23 cellular contexts compared by ENCODE assay signal in the genomic region with DNA sequence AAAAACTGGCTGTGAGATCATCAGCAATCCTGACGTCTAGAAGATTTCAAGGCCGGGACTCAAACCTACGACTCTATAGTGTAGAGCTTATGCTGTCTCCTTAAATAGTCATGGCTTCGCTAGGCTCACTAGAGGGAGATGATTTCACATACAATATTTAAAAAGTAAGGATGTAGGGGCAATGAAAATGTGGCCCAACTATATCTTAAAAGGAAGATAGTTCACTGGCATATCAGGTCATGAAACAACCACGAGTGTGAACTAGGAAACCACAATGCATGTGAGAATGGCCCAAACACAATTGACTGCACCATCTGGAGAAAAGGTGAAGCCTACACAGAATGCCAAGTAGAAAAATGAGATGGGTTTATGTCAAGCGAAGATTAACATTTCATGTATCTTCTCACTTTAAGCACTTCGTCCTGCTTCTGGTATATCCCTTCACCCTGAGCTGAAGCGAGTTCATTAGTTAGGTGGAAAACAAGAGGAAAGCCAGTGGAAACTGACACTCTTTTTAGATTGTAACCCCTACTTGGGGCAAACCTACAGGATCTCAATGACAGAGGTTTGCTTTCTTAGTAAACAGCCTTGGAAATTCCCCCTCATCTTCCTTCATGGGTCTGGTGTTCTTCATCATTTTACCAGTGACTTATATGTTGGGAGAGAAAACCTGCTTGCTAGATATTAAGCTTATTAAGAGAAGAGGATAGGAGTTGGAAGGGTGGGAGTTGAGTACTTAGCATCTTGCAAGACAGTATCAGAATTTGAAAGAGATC. TPM values are rescaled to one million over a fixed set of nuclear protein-coding genes. Genes with fewer than 3 reads are reported as not detected.
DNase-seq lines count a peak whose midpoint lies in the region; ATAC-seq and TF ChIP-seq lines count a peak whose summit lies in the region.
"Had no signal": no experiment of that assay in that cellular context is flagged by ENCODE, and none has a peak within 500 bp of the region (broad histone marks: within the 10 kb centered on the region; RNA-seq: fewer than 3 reads in every experiment).

No MANE protein-coding gene starts in this region.

- no peaks in the 10 kb centered on the region for H3K79me1 ChIP-seq in IMR-90 (ENCODE audit: low read depth in 1 of 2, low read length in 2 of 2)

- no peaks in the 10 kb centered on the region for H3K36me3 ChIP-seq in CD8-positive, alpha-beta memory T cell (ENCODE audit: insufficient read depth, low read length)
- no peaks in the 10 kb centered on the region for H3K36me3 ChIP-seq in IMR-90 (ENCODE audit: control insufficient read depth, insufficient read depth, low read length)
- H3K36me3 ChIP-seq: Peyer's patch, thoracic aorta had no signal

- H3K18ac ChIP-seq in IMR-90 (ENCODE audit: low read depth, low read length), result no peak overlapping the region

- H3K36me3 Mint-ChIP-seq in CD8-positive, alpha-beta memory T cell, result peaks cover 0 to 2% (median 0%) of the 10 kb centered on the region in 3 donors
- peaks cover 10% of the 10 kb centered on the region for H3K36me3 Mint-ChIP-seq in activated CD8-positive, alpha-beta T cell treated with anti-CD3 and anti-CD28 coated beads, Interleukin-2, amount 10 ng/mL, durations not matched to agents 7 days and 5 days (ENCODE audit: low read depth)
- no peaks in the 10 kb centered on the region for H3K36me3 Mint-ChIP-seq in mesothelial cell of epicardium

- H2AK9ac ChIP-seq in IMR-90 (replicated peaks; ENCODE audit: low read depth, low read length, poor library complexity), result no peak overlapping the region

- H2AK5ac ChIP-seq in IMR-90 (ENCODE audit: low read depth, low read length), result no peak overlapping the region

- TF ChIP-seq RAD21 in IMR-90 (IDR thresholded peaks at IDR 0.05; ENCODE audit: low read length), result no peak

- H2BK5ac ChIP-seq in IMR-90 (ENCODE audit: low read depth, low read length, poor library complexity, severe bottlenecking), result no peak overlapping the region

- H3K14ac ChIP-seq in IMR-90 (replicated peaks; ENCODE audit: low read depth, low read length), result no peak overlapping the region

- peaks cover 94% of the 10 kb centered on the region for H3K4me1 ChIP-seq in CD8-positive, alpha-beta memory T cell (ENCODE audit: insufficient read depth, low read length)
- peaks cover 18% of the 10 kb centered on the region for H3K4me1 ChIP-seq in IMR-90 (ENCODE audit: control insufficient read depth, insufficient read depth, low read length)

- peak overlapping the region; percentile 18 for H2BK120ac ChIP-seq in IMR-90 (ENCODE audit: low read depth, low read length)

- no peaks in the 10 kb centered on the region for H3K27me3 ChIP-seq in CD8-positive, alpha-beta memory T cell (ENCODE audit: insufficient read depth, low read length, poor library complexity, severe bottlenecking)
- no peaks in the 10 kb centered on the region for H3K27me3 ChIP-seq in IMR-90 (ENCODE audit: control insufficient read depth, insufficient read depth, low read length)
- H3K27me3 ChIP-seq: Peyer's patch had no signal

- no peak overlapping the region for H3K4me2 ChIP-seq in IMR-90 (ENCODE audit: low read depth, low read length)

- no peak overlapping the region for H3K9ac ChIP-seq in IMR-90 (ENCODE audit: low read depth, low read length)

- no peak overlapping the region for H2AFZ ChIP-seq in IMR-90 (replicated peaks; ENCODE audit: low read length, poor library complexity)

- intact Hi-C loops in IMR-90 (cut with micrococcal nuclease), result no loop called here

- no peak overlapping the region for H3K27ac ChIP-seq in CD8-positive, alpha-beta memory T cell (ENCODE audit: low read depth, low read length)
- no peak overlapping the region for H3K27ac ChIP-seq in IMR-90 (ENCODE audit: insufficient read depth, low read length)
- H3K27ac ChIP-seq: coronary artery, Peyer's patch, thoracic aorta had no signal

- no peak for TF ChIP-seq CTCF in IMR-90 (conservative IDR thresholded peaks at IDR 0.05; ENCODE audit: low read depth, low read length)
- TF ChIP-seq CTCF in mesothelial cell of epicardium (IDR thresholded peaks at IDR 0.05; ENCODE audit: unreplicated experiment), result no peak

- BruUV-seq in IMR-90 (replicated peaks; lab: Mats Ljungman, UMichigan), result no TSS peak

- no peaks in the 10 kb centered on the region for H4K20me1 ChIP-seq in IMR-90 (ENCODE audit: insufficient read depth, low read length)

- H3K9me1 ChIP-seq in IMR-90 (ENCODE audit: insufficient read depth, low read length), result no peaks in the 10 kb centered on the region

- in situ Hi-C loops in IMR-90 (cut with MboI; ENCODE audit: low sequenced_read_pairs), result no loop called here

- peak in 2 of 5 donors; percentile 3 to 28 for DNase-seq in CD8-positive, alpha-beta memory T cell
- DNase-seq in IMR-90 (no peak), mesothelial cell of epicardium (ENCODE audit: low spot score in 2 of 2, unreplicated experiment in 2 of 2) (no peak), NCI-H1105 treated with DMSO at 0.1 percent for 48 hours (lab: John Stamatoyannopoulos, UW) (no peak), NCI-H146 treated with DMSO at 0.1 percent for 48 hours (lab: John Stamatoyannopoulos, UW; ENCODE audit: unreplicated experiment) (no peak)
- DNase-seq in activated CD8-positive, alpha-beta T cell treated with anti-CD3 and anti-CD28 coated beads, Interleukin-2, amount 10 ng/mL, durations not matched to agents 7 days and 5 days, result no peak
- DNase-seq: activated effector memory CD4-positive, alpha-beta T cell treated with anti-CD3 and anti-CD28 coated beads, Interleukin-2, amount 50 U/mL, for 16 hours; hippocampal formation; NCI-H1417 treated with DMSO at 0.1 percent for 48 hours; Peyer's patch; stimulated activated CD4-positive, alpha-beta T cell treated with anti-CD3 and anti-CD28 coated beads, Interleukin-4, amount 100 ng/mL, for 4 hours had no signal

- no peak overlapping the region for H3K4me3 ChIP-seq in CD8-positive, alpha-beta memory T cell (ENCODE audit: low read length)
- H3K4me3 ChIP-seq in IMR-90 (ENCODE audit: insufficient read depth, low read depth, low read length), result no peak overlapping the region
- H3K4me3 ChIP-seq: coronary artery, Peyer's patch, thoracic aorta had no signal

- POLR2A ChIA-PET in CD8-positive, alpha-beta memory T cell (lab: Charles Lee), result interaction anchor here (0.5 to 1.4 kb wide), 3 partner anchors 23 to 49 kb away, joined by 3 to 10 read pairs (median 3); no protein-coding TSS in a partner anchor
- POLR2A ChIA-PET in IMR-90 (lab: Charles Lee; ENCODE audit: unreplicated experiment), result no interaction called here
- POLR2A ChIA-PET in activated CD8-positive, alpha-beta T cell treated with anti-CD3 and anti-CD28 coated beads, Interleukin-2, amount 10 ng/mL, durations not matched to agents 7 days and 5 days (lab: Charles Lee), result interaction anchor here (1.0 to 1.2 kb wide), 3 partner anchors 49 to 64 kb away, joined by 3 to 4 read pairs (median 3); no protein-coding TSS in a partner anchor

- CTCF ChIA-PET in CD8-positive, alpha-beta memory T cell (lab: Charles Lee), result interaction anchor here (0.6 to 2.0 kb wide), 3 partner anchors 30 to 77 kb away, joined by 3 to 8 read pairs (median 4); no protein-coding TSS in a partner anchor
- CTCF ChIA-PET in IMR-90 (lab: Yijun Ruan, JAX), result no interaction called here
- CTCF ChIA-PET in activated CD8-positive, alpha-beta T cell treated with anti-CD3 and anti-CD28 coated beads, Interleukin-2, amount 10 ng/mL, durations not matched to agents 7 days and 5 days (lab: Charles Lee), result interaction anchor here (1.1 to 1.3 kb wide), 3 partner anchors 65 to 461 kb away, joined by 3 to 5 read pairs (median 5); no protein-coding TSS in a partner anchor

- H4K8ac ChIP-seq in IMR-90 (ENCODE audit: low read depth in 2 of 2, low read length in 2 of 2), result no peak overlapping the region

- H3K4ac ChIP-seq in IMR-90 (ENCODE audit: low read depth, low read length), result no peak overlapping the region

- TF ChIP-seq POLR2A in IMR-90 (IDR thresholded peaks at IDR 0.05; ENCODE audit: low read depth, low read length), result no peak

- H2BK20ac ChIP-seq in IMR-90 (ENCODE audit: low read depth, low read length), result 0 out of 2 replicates have a peak overlapping the region, but pooled peaks have one; percentile 37

- WGBS in IMR-90 (ENCODE audit: extremely low coverage in 2 of 2, insufficient read length in 1 of 2), 2 experiments, result 55% methylated on average over 2 of the region's 8 CpGs; no CpG with 5 or more reads in 1 of the 2 experiments

- no peak overlapping the region for H3K56ac ChIP-seq in IMR-90 (ENCODE audit: extremely low read depth, insufficient read depth, low read length)

- no peak overlapping the region for H3K23ac ChIP-seq in IMR-90 (ENCODE audit: low read depth, low read length)

- no peaks in the 10 kb centered on the region for H3K9me3 Mint-ChIP-seq in CD8-positive, alpha-beta memory T cell
- no peaks in the 10 kb centered on the region for H3K9me3 Mint-ChIP-seq in activated CD8-positive, alpha-beta T cell treated with anti-CD3 and anti-CD28 coated beads, Interleukin-2, amount 10 ng/mL, durations not matched to agents 7 days and 5 days (ENCODE audit: insufficient read depth)
- peaks cover 30% of the 10 kb centered on the region for H3K9me3 Mint-ChIP-seq in mesothelial cell of epicardium

- H3K4me3 Mint-ChIP-seq in CD8-positive, alpha-beta memory T cell, result peak overlapping the region in 5 of 7 donors; percentile 3 to 48 (median 23)
- H3K4me3 Mint-ChIP-seq in activated CD8-positive, alpha-beta T cell treated with anti-CD3 and anti-CD28 coated beads, Interleukin-2, amount 10 ng/mL, durations not matched to agents 7 days and 5 days, result no peak overlapping the region
- H3K4me3 Mint-ChIP-seq in mesothelial cell of epicardium, result no peak overlapping the region

- dilution Hi-C loops in IMR-90 (cut with HindIII; ENCODE audit: low sequenced_read_pairs, unreplicated experiment), result no loop called here

- no peak overlapping the region for H4K91ac ChIP-seq in IMR-90 (ENCODE audit: insufficient read depth, low read depth, low read length)

- ATAC-seq in IMR-90 (ENCODE audit: low read depth) (no peak), GM21825 (IDR thresholded peaks at IDR 0.05; ENCODE audit: unreplicated experiment) (no peak), GM21367 (IDR thresholded peaks at IDR 0.05; ENCODE audit: unreplicated experiment) (no peak)
- peak; percentile 52 for ATAC-seq in activated CD8-positive, alpha-beta T cell treated with anti-CD3 and anti-CD28 coated beads, Interleukin-2, amount 10 ng/mL, durations not matched to agents 7 days and 5 days
- ATAC-seq: HCT116, SK-N-SH treated with all-trans-retinoic acid at 6 μM for 48 hours had no signal

- H2BK15ac ChIP-seq in IMR-90 (ENCODE audit: low read depth, low read length), result peak overlapping the region; percentile 61; the same call in 1 of the 3 replicates

- H4K5ac ChIP-seq in IMR-90 (ENCODE audit: low read depth, low read length), result no peak overlapping the region

- H3K27ac Mint-ChIP-seq in CD8-positive, alpha-beta memory T cell, result peak overlapping the region; percentile 10 to 92 (median 86)
- peak overlapping the region; percentile 15 for H3K27ac Mint-ChIP-seq in activated CD8-positive, alpha-beta T cell treated with anti-CD3 and anti-CD28 coated beads, Interleukin-2, amount 10 ng/mL, durations not matched to agents 7 days and 5 days
- peak overlapping the region; percentile 98 for H3K27ac Mint-ChIP-seq in mesothelial cell of epicardium

- peaks cover 72 to 89% (median 86%) of the 10 kb centered on the region in 3 donors for H3K4me1 Mint-ChIP-seq in CD8-positive, alpha-beta memory T cell
- H3K4me1 Mint-ChIP-seq in activated CD8-positive, alpha-beta T cell treated with anti-CD3 and anti-CD28 coated beads, Interleukin-2, amount 10 ng/mL, durations not matched to agents 7 days and 5 days (ENCODE audit: low read depth), result peaks cover 78% of the 10 kb centered on the region
- H3K4me1 Mint-ChIP-seq in mesothelial cell of epicardium, result peaks cover 73% of the 10 kb centered on the region

- no peaks in the 10 kb centered on the region for H3K9me3 ChIP-seq in CD8-positive, alpha-beta memory T cell (ENCODE audit: low read length)
- no peaks in the 10 kb centered on the region for H3K9me3 ChIP-seq in IMR-90 (ENCODE audit: control insufficient read depth, insufficient read depth, low read length)
- H3K9me3 ChIP-seq: Peyer's patch, thoracic aorta had no signal

- H3K27me3 Mint-ChIP-seq in CD8-positive, alpha-beta memory T cell, result peaks cover 0 to 19% of the 10 kb centered on the region in 2 donors
- H3K27me3 Mint-ChIP-seq in activated CD8-positive, alpha-beta T cell treated with anti-CD3 and anti-CD28 coated beads, Interleukin-2, amount 10 ng/mL, durations not matched to agents 7 days and 5 days (ENCODE audit: low read depth), result no peaks in the 10 kb centered on the region
- no peaks in the 10 kb centered on the region for H3K27me3 Mint-ChIP-seq in mesothelial cell of epicardium (ENCODE audit: low read depth)

RNA-seq across cellular contexts. Expression of a gene that starts 17.4 kb away (rescaled TPM):
- total RNA-seq in CD8-positive, alpha-beta memory T cell, result not detected
- polyA plus RNA-seq in CD8-positive, alpha-beta memory T cell, result not detected
- total RNA-seq in IMR-90 (2012; rRNA removed) (not detected in 2 replicates), mesothelial cell of epicardium (0.34 to 0.44 TPM (median 0.38 TPM) in 3 replicates)
- not detected in 2 replicates for polyA plus RNA-seq in IMR-90 (2012; rRNA removed)
- polyA plus RNA-seq in IMR-90 (2012; cell fraction: cytosol; rRNA removed), result not detected in 2 replicates
- not detected in 2 replicates for polyA plus RNA-seq in IMR-90 (2012; cell fraction: nucleus; rRNA removed; ENCODE audit: low replicate concordance)
- total RNA-seq in activated CD8-positive, alpha-beta T cell treated with anti-CD3 and anti-CD28 coated beads, Interleukin-2, amount 10 ng/mL, durations not matched to agents 7 days and 5 days, result not detected
- total RNA-seq: endothelial cell of umbilical vein, G401, LHCN-M2, pulmonary artery endothelial cell, thoracic aorta had no signal
- polyA plus RNA-seq: endothelial cell of umbilical vein, keratinocyte, neural cell had no signal

RNA-seq across cellular contexts. Expression of a gene that starts 52.2 kb away (rescaled TPM):
- 1,000 to 10,000 TPM; 3,415 to 3,478 TPM for total RNA-seq in CD8-positive, alpha-beta memory T cell
- polyA plus RNA-seq in CD8-positive, alpha-beta memory T cell, result 28,788 TPM
- total RNA-seq in IMR-90 (2012; rRNA removed), result 9,222 and 11,116 TPM in 2 replicates
- polyA plus RNA-seq in IMR-90 (2012; rRNA removed), result 4,133 and 4,648 TPM in 2 replicates
- 4,164 and 9,036 TPM in 2 replicates for polyA plus RNA-seq in IMR-90 (2012; cell fraction: cytosol; rRNA removed)
- 567 and 1,669 TPM in 2 replicates for polyA plus RNA-seq in IMR-90 (2012; cell fraction: nucleus; rRNA removed; ENCODE audit: low replicate concordance)
- total RNA-seq in activated CD8-positive, alpha-beta T cell treated with anti-CD3 and anti-CD28 coated beads, Interleukin-2, amount 10 ng/mL, durations not matched to agents 7 days and 5 days, result 1,000 to 10,000 TPM; 8,800 to 8,961 TPM
- 2,120 to 2,167 TPM (median 2,121 TPM) in 3 replicates for total RNA-seq in mesothelial cell of epicardium

Comparison
In these comparisons a context has a peak if more than half of its experiments do, and no peak if none do; other contexts are left out.
1. H3K27ac Mint-ChIP-seq: peak in every context shown above with its lines; median percentile 98 in mesothelial cell of epicardium; 86 in CD8-positive, alpha-beta memory T cell; 15 in activated CD8-positive, alpha-beta T cell treated with anti-CD3 and anti-CD28 coated beads, Interleukin-2, amount 10 ng/mL, durations not matched to agents 7 days and 5 days.
2. H3K4me3 Mint-ChIP-seq: peak in CD8-positive, alpha-beta memory T cell (5 of 7); none in activated CD8-positive, alpha-beta T cell treated with anti-CD3 and anti-CD28 coated beads, Interleukin-2, amount 10 ng/mL, durations not matched to agents 7 days and 5 days (single experiment) and mesothelial cell of epicardium (single experiment).